ENCODE assay signal across 8 cellular contexts in genomic region chr5:80493443-80493842, GRCh38. TPM values are rescaled to one million over a fixed set of nuclear protein-coding genes. Genes with fewer than 3 reads are reported as not detected.
DNase-seq lines count a peak whose midpoint lies in the region; TF ChIP-seq lines count a peak whose summit lies in the region.
"Not testable (repeated sequence)": the region's sequence is repeated elsewhere in the genome, so short reads cannot be mapped to it uniquely, and the experiment has no call there.

No MANE protein-coding gene starts in this region.

- not testable (repeated sequence) for H4K8ac ChIP-seq in mesendoderm (ENCODE audit: low read depth, low read length)

- H3K23ac ChIP-seq in mesendoderm (ENCODE audit: low read length) = not testable (repeated sequence)

- peak overlapping the region; percentile 22 for H2AFZ ChIP-seq in mammary epithelial cell (ENCODE audit: low read depth, low read length)
- not testable (repeated sequence) for H2AFZ ChIP-seq in hepatocyte; smooth muscle cell (ENCODE audit: low read depth)

- not testable (repeated sequence) for H3K18ac ChIP-seq in mesendoderm (ENCODE audit: low read length)

- not testable (repeated sequence) for H3K9me3 ChIP-seq in HUES48 (ENCODE audit: control insufficient read depth, insufficient read depth, low read length); SJCRH30 (replicated peaks); mammary epithelial cell (replicated peaks; ENCODE audit: insufficient read depth, low read length); hepatocyte (ENCODE audit: low read depth); smooth muscle cell (replicated peaks; ENCODE audit: low read depth)

- CTCF ChIA-PET in mammary epithelial cell (lab: Charles Lee; ENCODE audit: low non-redundant PET) = not testable (repeated sequence)

- H2BK5ac ChIP-seq in mesendoderm (ENCODE audit: low read length) = not testable (repeated sequence)

- H3K4me1 ChIP-seq in HUES48 (ENCODE audit: control insufficient read depth, insufficient read depth, low read length) (peaks cover 24% of the 10 kb centered on the region), SJCRH30 (peaks cover 13% of the 10 kb centered on the region), mammary epithelial cell (ENCODE audit: insufficient read depth, low read length) (peaks cover 14% of the 10 kb centered on the region)
- not testable (repeated sequence) for H3K4me1 ChIP-seq in hepatocyte (ENCODE audit: insufficient read depth); mesendoderm (ENCODE audit: control insufficient read depth, low read depth, low read length); smooth muscle cell (ENCODE audit: low read depth)

- in situ Hi-C loops in mammary epithelial cell (cut with MboI; ENCODE audit: low sequenced_read_pairs in 2 of 2) = not testable (repeated sequence)

- not testable (repeated sequence) for H3K27me3 ChIP-seq in HUES48 (ENCODE audit: control insufficient read depth, insufficient read depth, low read length); SJCRH30; mammary epithelial cell (ENCODE audit: insufficient read depth, low read length); hepatocyte; mesendoderm (ENCODE audit: insufficient read depth, low read length, poor library complexity); smooth muscle cell (ENCODE audit: low read depth)

- not testable (repeated sequence) for H4K20me1 ChIP-seq in mammary epithelial cell (ENCODE audit: insufficient read depth, low read length); hepatocyte (ENCODE audit: insufficient read depth, poor library complexity, severe bottlenecking); smooth muscle cell (ENCODE audit: low read depth)

- not testable (repeated sequence) for H3F3A ChIP-seq in smooth muscle cell (ENCODE audit: low read depth)

- not testable (repeated sequence) for H3K79me2 ChIP-seq in mammary epithelial cell (ENCODE audit: insufficient read depth, low read length); hepatocyte; mesendoderm (ENCODE audit: control insufficient read depth, insufficient read depth, low read length); smooth muscle cell (ENCODE audit: low read depth)

- 16% methylated on average over 7 of the region's 7 CpGs for WGBS in mammary epithelial cell (ENCODE audit: low coverage, missing lambda C conversion rate)
- 71% methylated on average over 7 of the region's 7 CpGs for WGBS in hepatocyte (ENCODE audit: low lambda C conversion rate, missing lambda C conversion rate)
- WGBS in mesendoderm (ENCODE audit: extremely low coverage, insufficient coverage, low lambda C conversion rate) = no CpG with 5 or more reads among the region's 7 CpGs
- WGBS in smooth muscle cell (ENCODE audit: low lambda C conversion rate) = 68% methylated on average over 7 of the region's 7 CpGs

- not testable (repeated sequence) for H3K9me2 ChIP-seq in hepatocyte (replicated peaks; ENCODE audit: insufficient read depth)

- not testable (repeated sequence) for H2BK120ac ChIP-seq in mesendoderm (ENCODE audit: low read depth, low read length)

- H3K4me3 ChIP-seq in HUES48 (ENCODE audit: low read depth, low read length) (peak overlapping the region; percentile 37; the same call in 1 of the 2 replicates), SJCRH30 (peak overlapping the region; percentile 28)
- H3K4me3 ChIP-seq in mammary epithelial cell (replicated peaks in 1 of 3; ENCODE audit: insufficient read depth in 1 of 3, low read depth in 2 of 3, low read length in 3 of 3); hepatocyte; mesendoderm (ENCODE audit: low read length); smooth muscle cell: not testable (repeated sequence)

- H3K27ac ChIP-seq in HUES48 (ENCODE audit: low read depth, low read length) (peak overlapping the region; percentile 71), SJCRH30 (peak overlapping the region; percentile 76), hepatocyte (peak overlapping the region; percentile 25), smooth muscle cell (ENCODE audit: low read depth) (peak overlapping the region; percentile 10)
- not testable (repeated sequence) for H3K27ac ChIP-seq in mammary epithelial cell (ENCODE audit: insufficient read depth, low read depth, low read length); mesendoderm (ENCODE audit: low read depth, low read length)

- not testable (repeated sequence) for H2BK15ac ChIP-seq in mesendoderm (replicated peaks; ENCODE audit: low read depth)

- TF ChIP-seq CTCF in mammary epithelial cell (conservative IDR thresholded peaks at IDR 0.05 in 1 of 2, IDR thresholded peaks at IDR 0.05 in 1 of 2; ENCODE audit: extremely low read depth in 1 of 2, insufficient read depth in 1 of 2, low read depth in 1 of 2, low read length in 2 of 2); hepatocyte (IDR thresholded peaks at IDR 0.05; ENCODE audit: poor library complexity); smooth muscle cell (IDR thresholded peaks at IDR 0.05; ENCODE audit: borderline replicate concordance, insufficient read depth, poor library complexity, severe bottlenecking): not testable (repeated sequence)

- not testable (repeated sequence) for H3K9ac ChIP-seq in HUES48 (ENCODE audit: low read depth, low read length); mammary epithelial cell (ENCODE audit: insufficient read depth, low read length); mesendoderm (ENCODE audit: low read length); smooth muscle cell (ENCODE audit: low read depth)

- dilution Hi-C loops in mammary epithelial cell (cut with HindIII; ENCODE audit: low sequenced_read_pairs) = loop anchor here (5.0 kb wide), 1 partner anchor 94 kb away; no protein-coding TSS in a partner anchor

- H4K5ac ChIP-seq in mesendoderm (ENCODE audit: low read length) = not testable (repeated sequence)

- H3K79me1 ChIP-seq in mesendoderm (ENCODE audit: low read length) = not testable (repeated sequence)

- H2AK5ac ChIP-seq in mesendoderm (ENCODE audit: low read length) = not testable (repeated sequence)

- H3K36me3 ChIP-seq in HUES48 (ENCODE audit: control insufficient read depth, insufficient read depth, low read length); SJCRH30; mammary epithelial cell (ENCODE audit: insufficient read depth, low read length); hepatocyte (replicated peaks; ENCODE audit: insufficient read depth, low read depth); mesendoderm (ENCODE audit: control insufficient read depth, insufficient read depth, low read length); smooth muscle cell (ENCODE audit: low read depth): not testable (repeated sequence)

- H3K4ac ChIP-seq in mesendoderm (ENCODE audit: low read depth, low read length) = not testable (repeated sequence)

- intact Hi-C loops in mammary epithelial cell (cut with micrococcal nuclease) = not testable (repeated sequence)

- H3K56ac ChIP-seq in mesendoderm (ENCODE audit: low read length) = not testable (repeated sequence)

- peak overlapping the region; percentile 36 for H3K4me2 ChIP-seq in mammary epithelial cell (ENCODE audit: insufficient read depth, low read depth, low read length)
- H3K4me2 ChIP-seq in hepatocyte; mesendoderm (ENCODE audit: low read length); smooth muscle cell: not testable (repeated sequence)

- BruUV-seq in mammary epithelial cell (replicated peaks; lab: Mats Ljungman, UMichigan) = not testable (repeated sequence)

- DNase-seq in DMS53 (lab: John Stamatoyannopoulos, UW) (peak; percentile 58), NCI-H510A treated with DMSO at 0.1 percent for 48 hours (lab: John Stamatoyannopoulos, UW) (peak; percentile 29), SJCRH30 (peak; percentile 75 to 82), mammary epithelial cell (peak; percentile 76), mesendoderm (peak; percentile 40)
- DNase-seq in hepatocyte (ENCODE audit: low spot score); smooth muscle cell (lab: John Stamatoyannopoulos, UW; ENCODE audit: unreplicated experiment): not testable (repeated sequence)

RNA-seq across cellular contexts. Expression of gene FAM151B, which starts 5.5 kb away (rescaled TPM):
- 9.1 and 9.2 TPM in 2 replicates for total RNA-seq in SJCRH30 (2014; rRNA removed; shearing (Covaris generic))
- total RNA-seq in mammary epithelial cell (under 1 TPM; 0.73 to 0.83 TPM), hepatocyte (2.7 and 5.3 TPM in 2 replicates), smooth muscle cell (5.9 and 6.2 TPM in 2 replicates)
- polyA plus RNA-seq in mammary epithelial cell (0.17 TPM), hepatocyte (0.94 and 1.9 TPM in 2 replicates), smooth muscle cell (0.92 and 3.7 TPM in 2 replicates)
- polyA minus RNA-seq in mammary epithelial cell = not detected
- polyA plus RNA-seq in mesendoderm (2013, experiment 1 of 2) = 0.31 TPM
- polyA plus RNA-seq in mesendoderm (2013, experiment 2 of 2) = 0.21 TPM
